28 cellular contexts compared by ENCODE assay signal in genomic region chr21:16945580-16945979, GRCh38.
"Had no signal": no experiment of that assay in that cellular context is flagged by ENCODE, and none has a peak within 500 bp of the region (broad histone marks: within the 10 kb centered on the region; RNA-seq: fewer than 3 reads in every experiment).

No MANE protein-coding gene starts in this region.

- H3K27me3 ChIP-seq: body of pancreas, cardiac muscle cell, dorsolateral prefrontal cortex, neutrophil, stomach, tibial artery had no signal

- FAIRE-seq: frontal cortex, islet of Langerhans had no signal

- H3K4me1 ChIP-seq: body of pancreas, stomach, tibial artery had no signal

- ATAC-seq: activated CD4-positive, alpha-beta T cell treated with anti-CD3 and anti-CD28 coated beads for 36 hours; activated CD8-positive, alpha-beta memory T cell treated with anti-CD3 and anti-CD28 coated beads, Interleukin-2, amount 10 ng/mL, durations not matched to agents 7 days and 5 days; activated CD8-positive, alpha-beta T cell treated with anti-CD3 and anti-CD28 coated beads, Interleukin-2, amount 10 ng/mL, durations not matched to agents 7 days and 5 days; activated naive CD4-positive, alpha-beta T cell treated with anti-CD3 and anti-CD28 coated beads, Interleukin-2, amount 50 U/mL, for 72 hours; activated T-cell treated with anti-CD3 and anti-CD28 coated beads, Interleukin-2, amount 50 U/mL, for 72 hours; body of pancreas; left ventricle myocardium superior; mucosa of descending colon; stimulated activated naive B cell treated with anti-CD40 and anti-IgM and Interleukin-4, amounts not matched to agents 10 μg/mL and 1 μg/mL and 100 μg/mL, for 72 hours had no signal

- H3K36me3 ChIP-seq: cardiac muscle cell, neutrophil, stomach, tibial artery had no signal

- H3K4me2 ChIP-seq: smooth muscle cell had no signal

- H3K4me3 ChIP-seq: body of pancreas, cardiac muscle cell, coronary artery, dorsolateral prefrontal cortex, mucosa of descending colon, smooth muscle cell, stomach, tibial artery had no signal

- DNase-seq: activated B cell treated with CpG ODN at 0.5 μM for 24 hours; activated CD4-positive, alpha-beta T cell treated with anti-CD3 and anti-CD28 coated beads for 36 hours; activated CD8-positive, alpha-beta memory T cell treated with anti-CD3 and anti-CD28 coated beads, Interleukin-2, amount 10 ng/mL, durations not matched to agents 7 days and 5 days; activated CD8-positive, alpha-beta T cell treated with anti-CD3 and anti-CD28 coated beads, Interleukin-2, amount 10 ng/mL, durations not matched to agents 7 days and 5 days; activated naive CD4-positive, alpha-beta T cell; activated T-cell treated with anti-CD3 and anti-CD28 coated beads, Interleukin-2, amount 50 U/mL, for 72 hours; anterior cingulate cortex; cerebellar nuclear complex; dorsolateral prefrontal cortex; effector memory CD4-positive, alpha-beta T cell; erythroblast; left ventricle myocardium superior; mucosa of descending colon; nephron progenitor cell; stimulated activated CD4-positive, alpha-beta T cell treated with anti-CD3 and anti-CD28 coated beads, Interleukin-15, amount 100 ng/mL, for 24 hours; stimulated activated CD4-positive, alpha-beta T cell treated with anti-CD3 and anti-CD28 coated beads, Interleukin-2, amount 100 ng/mL, for 24 hours; stimulated activated naive B cell treated with anti-CD40 and anti-IgM and Interleukin-4, amounts not matched to agents 10 μg/mL and 1 μg/mL and 100 μg/mL, for 72 hours; stomach; T-helper 1 cell; tibial artery had no signal

- H3K9me3 ChIP-seq: mucosa of descending colon, neutrophil had no signal

- H3K27ac ChIP-seq: body of pancreas, cardiac muscle cell, coronary artery, dorsolateral prefrontal cortex, neutrophil, stomach, tibial artery had no signal
